25 cellular contexts compared by ENCODE assay signal in genomic region chr19:35813043-35813890, GRCh38. TPM values are rescaled to one million over a fixed set of nuclear protein-coding genes. Genes with fewer than 3 reads are reported as not detected.
DNase-seq lines count a peak whose midpoint lies in the region; ATAC-seq, FAIRE-seq and TF ChIP-seq lines count a peak whose summit lies in the region.
"Had no signal": no experiment of that assay in that cellular context is flagged by ENCODE, and none has a peak within 500 bp of the region (broad histone marks: within the 10 kb centered on the region; RNA-seq: fewer than 3 reads in every experiment).

No MANE protein-coding gene starts in this region.

- peak in 1 of 2 experiments; percentile 13; a peak in 1 of 6 replicates for ATAC-seq in A549
- ATAC-seq in K562 = no peak
- ATAC-seq in HG03571 (IDR thresholded peaks at IDR 0.05; ENCODE audit: unreplicated experiment) = no peak
- ATAC-seq: GM12878 had no signal

- 40% methylated on average over 11 of the region's 11 CpGs for WGBS in A549 (ENCODE audit: missing lambda C conversion rate)
- WGBS in K562 (ENCODE audit: insufficient coverage, low coverage, missing lambda C conversion rate) = 4% methylated on average over 11 of the region's 11 CpGs
- 41% methylated on average over 11 of the region's 11 CpGs for whole genome bisulfite sequencing in liver

- no peaks in the 10 kb centered on the region for H3F3A ChIP-seq in neural progenitor cell (ENCODE audit: low read depth)

- TF ChIP-seq POLR2A in A549 (IDR thresholded peaks at IDR 0.05; ENCODE audit: low read length) (no peak), K562 (conservative IDR thresholded peaks at IDR 0.05) (no peak)

- H3K9me3 Mint-ChIP-seq in neural progenitor cell = no peaks in the 10 kb centered on the region
- H3K9me3 Mint-ChIP-seq: CD4-positive, alpha-beta T cell; CD8-positive, alpha-beta memory T cell had no signal

- H3K27me3 Mint-ChIP-seq in neural progenitor cell (ENCODE audit: insufficient read depth, low read depth) = peaks cover 15% of the 10 kb centered on the region

- no peak for TF ChIP-seq RAD21 in A549 (conservative IDR thresholded peaks at IDR 0.05 in 1 of 2, IDR thresholded peaks at IDR 0.05 in 1 of 2)
- TF ChIP-seq RAD21 in K562 (CRISPR knock-in tag; conservative IDR thresholded peaks at IDR 0.05 in 1 of 2, IDR thresholded peaks at IDR 0.05 in 1 of 2) = no peak
- peak in 1 of 2 donors; percentile 3 for TF ChIP-seq RAD21 in liver (IDR thresholded peaks at IDR 0.05)

- H3K4me2 ChIP-seq in A549 (peak overlapping the region; percentile 54), K562 (ENCODE audit: insufficient read depth, low read length) (no peak overlapping the region), neural progenitor cell (no peak overlapping the region)

- peak overlapping the region in 1 of 2 experiments; percentile 36; a peak in 3 of 6 replicates for H3K27ac ChIP-seq in A549
- no peak overlapping the region for H3K27ac ChIP-seq in K562 (ENCODE audit: extremely low read depth, low read depth, low read length)
- H3K27ac ChIP-seq in liver (ENCODE audit: low read depth in 1 of 2, low read length in 2 of 2) = peak overlapping the region; percentile 75 to 78
- no peak overlapping the region for H3K27ac ChIP-seq in neural progenitor cell
- H3K27ac ChIP-seq: 22Rv1, GM23248 had no signal

- peaks cover 6 to 13% of the 10 kb centered on the region in 2 experiments; a peak in 3 of 5 replicates for H3K27me3 ChIP-seq in K562 (ENCODE audit: control insufficient read depth in 2 of 2, insufficient read depth in 2 of 2, low read length in 2 of 2)
- H3K27me3 ChIP-seq in liver (ENCODE audit: control insufficient read depth in 4 of 4, insufficient read depth in 4 of 4, low read length in 3 of 4) = no peaks in the 10 kb centered on the region
- no peaks in the 10 kb centered on the region for H3K27me3 ChIP-seq in neural progenitor cell
- H3K27me3 ChIP-seq: BE2C; BLaER1 treated with 17β-estradiol and CSF1 and Interleukin-3, amounts not matched to agents 10 nM and 100 nM had no signal

- H3K36me3 ChIP-seq in K562 (ENCODE audit: control insufficient read depth, insufficient read depth, low read length) = no peaks in the 10 kb centered on the region
- H3K36me3 ChIP-seq in liver (ENCODE audit: control insufficient read depth in 4 of 4, insufficient read depth in 3 of 4, low read depth in 1 of 4, low read length in 3 of 4) = peaks cover 0 to under 1% (median 0%) of the 10 kb centered on the region in 4 donors
- H3K36me3 ChIP-seq in neural progenitor cell = no peaks in the 10 kb centered on the region
- H3K36me3 ChIP-seq: BE2C; BLaER1 treated with 17β-estradiol and CSF1 and Interleukin-3, amounts not matched to agents 10 nM and 100 nM had no signal

- no TSS peak for BruUV-seq in K562 (replicated peaks; lab: Mats Ljungman, UMichigan)

- DNase-seq in A549 (ENCODE audit: low read depth in 1 of 2, low spot score in 1 of 2) (no peak), K562 (ENCODE audit: extremely low read depth in 1 of 4, low spot score in 3 of 4) (no peak), neural progenitor cell (ENCODE audit: low spot score) (no peak), foreskin melanocyte (no peak)
- DNase-seq: AML-193; BE2C; CD4-positive, alpha-beta T cell; CD8-positive, alpha-beta memory T cell; DMS 273 treated with DMSO at 0.1 percent for 48 hours; DMS79; EL; GDM1; GM23248; H7; HCEC 1CT had no signal

- H3K4me3 ChIP-seq in A549 (no peak overlapping the region), K562 (no peak overlapping the region), liver (ENCODE audit: low read depth in 1 of 3, low read length in 3 of 3) (peak overlapping the region in 2 of 3 donors; percentile 66 to 95), neural progenitor cell (no peak overlapping the region)
- H3K4me3 ChIP-seq: BLaER1 treated with 17β-estradiol and CSF1 and Interleukin-3, amounts not matched to agents 10 nM and 100 nM; GM12878; GM23248 had no signal

- no peaks in the 10 kb centered on the region for H3K9me3 ChIP-seq in A549
- no peaks in the 10 kb centered on the region for H3K9me3 ChIP-seq in K562 (replicated peaks; ENCODE audit: control insufficient read depth, insufficient read depth, low read depth, low read length)
- H3K9me3 ChIP-seq in liver (ENCODE audit: control insufficient read depth in 4 of 4, low read length in 3 of 4) = no peaks in the 10 kb centered on the region
- no peaks in the 10 kb centered on the region for H3K9me3 ChIP-seq in neural progenitor cell (ENCODE audit: low read depth)
- H3K9me3 ChIP-seq: BE2C; BLaER1 treated with 17β-estradiol and CSF1 and Interleukin-3, amounts not matched to agents 10 nM and 100 nM had no signal

- CTCF ChIA-PET in A549 (lab: Yijun Ruan, JAX) = interaction anchor here (0.6 to 1.7 kb wide), 4 partner anchors 14 to 223 kb away, joined by 3 to 5 read pairs (median 4); no protein-coding TSS in a partner anchor
- CTCF ChIA-PET in K562 (lab: Yijun Ruan, JAX; ENCODE audit: low intra/inter-chr PET ratio) = no interaction called here

- intact Hi-C loops in K562 (cut with micrococcal nuclease) = no loop called here

- H3K9ac ChIP-seq in K562 (ENCODE audit: insufficient read depth in 1 of 2, low read depth in 2 of 2, low read length in 2 of 2) = no peak overlapping the region
- no peak overlapping the region for H3K9ac ChIP-seq in liver (ENCODE audit: low read depth in 1 of 2, low read length in 2 of 2)
- no peak overlapping the region for H3K9ac ChIP-seq in neural progenitor cell
- H3K9ac ChIP-seq: BLaER1 treated with 17β-estradiol and CSF1 and Interleukin-3, amounts not matched to agents 10 nM and 100 nM; GM23248 had no signal

- FAIRE-seq in A549 (lab: Jason Lieb, UNC) (peak; percentile 46), K562 (lab: Jason Lieb, UNC) (no peak)
- FAIRE-seq: A204.1, D721Med, GM12878, GM19239, H1 had no signal

- H3K27ac Mint-ChIP-seq in neural progenitor cell = no peak overlapping the region
- H3K27ac Mint-ChIP-seq: CD4-positive, alpha-beta T cell; CD8-positive, alpha-beta memory T cell had no signal

- H3K4me1 ChIP-seq in A549 (peaks cover 15% of the 10 kb centered on the region), K562 (replicated peaks in 1 of 2; ENCODE audit: control insufficient read depth in 2 of 2, insufficient read depth in 2 of 2, low read length in 2 of 2) (peaks cover 0 to 10% of the 10 kb centered on the region in 2 experiments; a peak in 2 of 5 replicates), liver (ENCODE audit: control insufficient read depth in 4 of 4, insufficient read depth in 4 of 4, low read length in 3 of 4) (peaks cover 0 to 27% (median 18%) of the 10 kb centered on the region in 4 donors), neural progenitor cell (no peaks in the 10 kb centered on the region)
- H3K4me1 ChIP-seq: BE2C had no signal

- no peaks in the 10 kb centered on the region for H3K9me1 ChIP-seq in K562 (ENCODE audit: control insufficient read depth, insufficient read depth, low read length)

- TF ChIP-seq EP300 in A549 (IDR thresholded peaks at IDR 0.05) (no peak), K562 (IDR thresholded peaks at IDR 0.05; ENCODE audit: low read length) (no peak)

- no peak for TF ChIP-seq CTCF in A549 (IDR thresholded peaks at IDR 0.05)
- no peak for TF ChIP-seq CTCF in K562 (IDR thresholded peaks at IDR 0.05 in 2 of 3, conservative IDR thresholded peaks at IDR 0.05 in 1 of 3; ENCODE audit: insufficient read depth in 2 of 3, low read depth in 1 of 3, low read length in 3 of 3)
- no peak for TF ChIP-seq CTCF in liver (IDR thresholded peaks at IDR 0.05; ENCODE audit: low read depth, low read length, missing input control)
- TF ChIP-seq CTCF in neural progenitor cell (IDR thresholded peaks at IDR 0.05) = no peak

- no peaks in the 10 kb centered on the region; the same call in 1 of the 2 replicates for H4K20me1 ChIP-seq in K562 (replicated peaks; ENCODE audit: control insufficient read depth, insufficient read depth, low read length)
- no peaks in the 10 kb centered on the region for H4K20me1 ChIP-seq in neural progenitor cell (ENCODE audit: low read depth)
- H4K20me1 ChIP-seq: BLaER1 treated with 17β-estradiol and CSF1 and Interleukin-3, amounts not matched to agents 10 nM and 100 nM had no signal

- no peak overlapping the region for H3K4me3 Mint-ChIP-seq in neural progenitor cell
- H3K4me3 Mint-ChIP-seq: CD14-positive monocyte; CD4-positive, alpha-beta T cell; CD8-positive, alpha-beta memory T cell had no signal

- H3K79me2 ChIP-seq in K562 (ENCODE audit: control insufficient read depth, insufficient read depth, low read length) (no peaks in the 10 kb centered on the region), neural progenitor cell (ENCODE audit: low read depth) (no peaks in the 10 kb centered on the region)

- in situ Hi-C loops in K562 (cut with MboI) = no loop called here

- H2AFZ ChIP-seq in K562 (ENCODE audit: low read depth, low read length) (no peak overlapping the region), neural progenitor cell (replicated peaks) (no peak overlapping the region)
- H2AFZ ChIP-seq: GM23248 had no signal

- POLR2A ChIA-PET in A549 (lab: Yijun Ruan, JAX) = no interaction called here
- POLR2A ChIA-PET in K562 (lab: Yijun Ruan, JAX) = no interaction called here

- no peaks in the 10 kb centered on the region for H3K36me3 Mint-ChIP-seq in neural progenitor cell
- H3K36me3 Mint-ChIP-seq: CD14-positive monocyte; CD8-positive, alpha-beta memory T cell had no signal

- H3K4me1 Mint-ChIP-seq in neural progenitor cell = no peaks in the 10 kb centered on the region
- H3K4me1 Mint-ChIP-seq: CD14-positive monocyte; CD8-positive, alpha-beta memory T cell had no signal

RNA-seq across cellular contexts. Expression of gene PRODH2, which starts 0.6 kb away (rescaled TPM):
- 0.86 and 0.92 TPM in 2 replicates for polyA plus RNA-seq in A549 (2011; rRNA removed)
- 0.44 and 0.63 TPM in 2 replicates for polyA plus RNA-seq in A549 (2012; cell fraction: cytosol; rRNA removed)
- polyA plus RNA-seq in A549 (2012; cell fraction: nucleus; rRNA removed) = 3.8 and 4.4 TPM in 2 replicates
- 0.55 to 1.0 TPM (median 0.73 TPM) in 3 replicates for polyA plus RNA-seq in A549 (2017; fragmentation: RNase III; extraction: RNeasy Plus Mini Kit Qiagen cat#74134 plus additional on column Dnase treatment)
- polyA minus RNA-seq in A549 (2011; rRNA and poly(A)+ RNA removed) = 1.1 and 1.3 TPM in 2 replicates
- total RNA-seq in K562 (2011; cell fraction: chromatin; rRNA removed; ENCODE audit: low replicate concordance) = not detected in 2 replicates
- total RNA-seq in K562 (2011; cell fraction: nucleolus; rRNA removed) = not detected in 2 replicates
- total RNA-seq in K562 (2011; cell fraction: nucleoplasm; rRNA removed) = not detected in 2 replicates
- not detected in 2 replicates for total RNA-seq in K562 (2014; rRNA removed)
- total RNA-seq in K562 (2014; rRNA removed; fragmentation: Illumina TruSeq; extraction: Trizol) = not detected in 2 replicates
- total RNA-seq in K562 (2015; rRNA removed; fragmentation: Illumina TruSeq; extraction: Trizol) = not detected in 2 replicates
- not detected in 2 replicates for total RNA-seq in K562 (2021)
- not detected in 2 replicates for polyA plus RNA-seq in K562 (2011; rRNA removed)
- not detected in 2 replicates for polyA plus RNA-seq in K562 (2011; cell fraction: cytosol; rRNA removed)
- polyA plus RNA-seq in K562 (2011; cell fraction: nucleus; rRNA removed) = not detected in 2 replicates
- polyA plus RNA-seq in K562 (2012) = 0.04 TPM in 1 of 2 replicates, not detected in the other
- not detected in 2 replicates for polyA plus RNA-seq in K562 (2014; fragmentation: Illumina TruSeq; extraction: Trizol)
- polyA plus RNA-seq in K562 (2014; fragmentation: Nextera tagmentation; extraction: Ambion mirVana) = not detected
- not detected in 2 replicates for polyA plus RNA-seq in K562 (2014; rRNA removed)
- polyA minus RNA-seq in K562 (2011; rRNA and poly(A)+ RNA removed) = not detected in 2 replicates
- polyA minus RNA-seq in K562 (2011; cell fraction: cytosol; rRNA and poly(A)+ RNA removed) = not detected in 2 replicates
- not detected in 2 replicates for polyA minus RNA-seq in K562 (2011; cell fraction: nucleus; rRNA and poly(A)+ RNA removed)
- 100 to 1,000 TPM in 1 of 2 donors, 10 to 100 TPM in 1; 56.4 to 116 TPM for total RNA-seq in liver
- polyA plus RNA-seq in liver = 100 to 1,000 TPM; 112 to 156 TPM
- total RNA-seq in neural progenitor cell (ENCODE audit: low replicate concordance) = not detected in 2 replicates
- total RNA-seq: CD4-positive, alpha-beta T cell; CD8-positive, alpha-beta memory T cell; GM12878; GM23248; H1; H7 had no signal
- polyA plus RNA-seq: CD14-positive monocyte; CD8-positive, alpha-beta memory T cell; GM23248; H1 had no signal

RNA-seq across cellular contexts. Expression of gene ARHGAP33, which starts 37.9 kb away (rescaled TPM):
- 0.84 and 2.1 TPM in 2 replicates for polyA plus RNA-seq in A549 (2011; rRNA removed)
- 7.8 and 9.6 TPM in 2 replicates for polyA plus RNA-seq in A549 (2012; cell fraction: cytosol; rRNA removed)
- polyA plus RNA-seq in A549 (2012; cell fraction: nucleus; rRNA removed) = 56.4 and 102 TPM in 2 replicates
- 4.6 to 7.7 TPM (median 6.1 TPM) in 3 replicates for polyA plus RNA-seq in A549 (2017; fragmentation: RNase III; extraction: RNeasy Plus Mini Kit Qiagen cat#74134 plus additional on column Dnase treatment)
- 2.4 and 2.6 TPM in 2 replicates for polyA minus RNA-seq in A549 (2011; rRNA and poly(A)+ RNA removed)
- total RNA-seq in K562 (2011; cell fraction: chromatin; rRNA removed; ENCODE audit: low replicate concordance) = 35.5 and 126 TPM in 2 replicates
- total RNA-seq in K562 (2011; cell fraction: nucleolus; rRNA removed) = 56.0 and 101 TPM in 2 replicates
- 38.6 and 40.3 TPM in 2 replicates for total RNA-seq in K562 (2011; cell fraction: nucleoplasm; rRNA removed)
- 1.2 and 3.3 TPM in 2 replicates for total RNA-seq in K562 (2014; rRNA removed)
- total RNA-seq in K562 (2014; rRNA removed; fragmentation: Illumina TruSeq; extraction: Trizol) = 0.41 and 1.0 TPM in 2 replicates
- total RNA-seq in K562 (2015; rRNA removed; fragmentation: Illumina TruSeq; extraction: Trizol) = 1.2 and 1.6 TPM in 2 replicates
- 13.0 and 26.6 TPM in 2 replicates for total RNA-seq in K562 (2021)
- 1.9 and 10.4 TPM in 2 replicates for polyA plus RNA-seq in K562 (2011; rRNA removed)
- polyA plus RNA-seq in K562 (2011; cell fraction: cytosol; rRNA removed) = 3.1 and 4.1 TPM in 2 replicates
- 68.3 and 69.9 TPM in 2 replicates for polyA plus RNA-seq in K562 (2011; cell fraction: nucleus; rRNA removed)
- 39.5 and 41.4 TPM in 2 replicates for polyA plus RNA-seq in K562 (2012)
- 4.9 and 10.3 TPM in 2 replicates for polyA plus RNA-seq in K562 (2014; fragmentation: Illumina TruSeq; extraction: Trizol)
- polyA plus RNA-seq in K562 (2014; fragmentation: Nextera tagmentation; extraction: Ambion mirVana) = under 1 TPM in 1 of 2 experiments, not detected in 1; 0.06 TPM
- polyA plus RNA-seq in K562 (2014; rRNA removed) = 11.1 and 14.9 TPM in 2 replicates
- polyA minus RNA-seq in K562 (2011; rRNA and poly(A)+ RNA removed) = 3.1 and 5.0 TPM in 2 replicates
- polyA minus RNA-seq in K562 (2011; cell fraction: cytosol; rRNA and poly(A)+ RNA removed) = 2.6 and 4.1 TPM in 2 replicates
- 21.0 and 24.0 TPM in 2 replicates for polyA minus RNA-seq in K562 (2011; cell fraction: nucleus; rRNA and poly(A)+ RNA removed)
- 10 to 100 TPM in 1 of 2 donors, 1 to 10 TPM in 1; 2.0 to 10.1 TPM for total RNA-seq in liver
- polyA plus RNA-seq in liver = 1 to 10 TPM in 1 of 2 donors, under 1 TPM in 1; 0.85 to 1.6 TPM
- 6.5 and 15.1 TPM in 2 replicates for total RNA-seq in neural progenitor cell (ENCODE audit: low replicate concordance)
- polyA plus RNA-seq: CD14-positive monocyte had no signal

RNA-seq across cellular contexts. Expression of gene NPHS1, which starts 39.0 kb away (rescaled TPM):
- 0.27 and 0.30 TPM in 2 replicates for polyA plus RNA-seq in A549 (2011; rRNA removed)
- polyA plus RNA-seq in A549 (2012; cell fraction: cytosol; rRNA removed) = 0.04 and 0.10 TPM in 2 replicates
- polyA plus RNA-seq in A549 (2012; cell fraction: nucleus; rRNA removed) = 0.22 and 0.26 TPM in 2 replicates
- polyA plus RNA-seq in A549 (2017; fragmentation: RNase III; extraction: RNeasy Plus Mini Kit Qiagen cat#74134 plus additional on column Dnase treatment) = 0.16 to 0.27 TPM (median 0.21 TPM) in 3 replicates
- polyA minus RNA-seq in A549 (2011; rRNA and poly(A)+ RNA removed) = 0.05 and 0.37 TPM in 2 replicates
- 0.32 TPM in 1 of 2 replicates, not detected in the other for total RNA-seq in K562 (2011; cell fraction: chromatin; rRNA removed; ENCODE audit: low replicate concordance)
- total RNA-seq in K562 (2011; cell fraction: nucleolus; rRNA removed) = 0.17 and 0.39 TPM in 2 replicates
- total RNA-seq in K562 (2011; cell fraction: nucleoplasm; rRNA removed) = not detected in 2 replicates
- 0.23 TPM in 1 of 2 replicates, not detected in the other for total RNA-seq in K562 (2014; rRNA removed)
- total RNA-seq in K562 (2014; rRNA removed; fragmentation: Illumina TruSeq; extraction: Trizol) = not detected in 2 replicates
- not detected in 2 replicates for total RNA-seq in K562 (2015; rRNA removed; fragmentation: Illumina TruSeq; extraction: Trizol)
- total RNA-seq in K562 (2021) = 0.04 TPM in 1 of 2 replicates, not detected in the other
- polyA plus RNA-seq in K562 (2011; rRNA removed) = 0.01 and 0.12 TPM in 2 replicates
- polyA plus RNA-seq in K562 (2011; cell fraction: cytosol; rRNA removed) = 0.04 TPM in 1 of 2 replicates, not detected in the other
- polyA plus RNA-seq in K562 (2011; cell fraction: nucleus; rRNA removed) = 0.10 and 0.21 TPM in 2 replicates
- polyA plus RNA-seq in K562 (2012) = 0.12 and 3.3 TPM in 2 replicates
- polyA plus RNA-seq in K562 (2014; fragmentation: Illumina TruSeq; extraction: Trizol) = not detected in 2 replicates
- polyA plus RNA-seq in K562 (2014; fragmentation: Nextera tagmentation; extraction: Ambion mirVana) = not detected
- 0.03 and 0.28 TPM in 2 replicates for polyA plus RNA-seq in K562 (2014; rRNA removed)
- polyA minus RNA-seq in K562 (2011; rRNA and poly(A)+ RNA removed) = not detected in 2 replicates
- polyA minus RNA-seq in K562 (2011; cell fraction: cytosol; rRNA and poly(A)+ RNA removed) = not detected in 2 replicates
- polyA minus RNA-seq in K562 (2011; cell fraction: nucleus; rRNA and poly(A)+ RNA removed) = not detected in 2 replicates
- total RNA-seq in liver = under 1 TPM in 1 of 2 donors, not detected in 1; under 0.01 TPM
- polyA plus RNA-seq in liver = not detected
- 0.40 and 0.62 TPM in 2 replicates for total RNA-seq in neural progenitor cell (ENCODE audit: low replicate concordance)
- total RNA-seq: CD4-positive, alpha-beta T cell; CD8-positive, alpha-beta memory T cell; GM12878; GM23248; H7 had no signal
- polyA plus RNA-seq: CD14-positive monocyte; CD8-positive, alpha-beta memory T cell; GM12878; GM23248 had no signal

RNA-seq across cellular contexts. Expression of gene KIRREL2, which starts 43.4 kb away (rescaled TPM):
- polyA plus RNA-seq in A549 (2011; rRNA removed) (0.26 and 0.34 TPM in 2 replicates), A549 (2017; fragmentation: RNase III; extraction: RNeasy Plus Mini Kit Qiagen cat#74134 plus additional on column Dnase treatment) (0.21 to 0.75 TPM (median 0.54 TPM) in 3 replicates), K562 (2011; rRNA removed) (0.08 and 0.10 TPM in 2 replicates), K562 (2014; fragmentation: Illumina TruSeq; extraction: Trizol) (0.04 TPM in 1 of 2 replicates, not detected in the other), K562 (2014; fragmentation: Nextera tagmentation; extraction: Ambion mirVana) (under 1 TPM in 1 of 2 experiments, not detected in 1; 0.01 TPM), K562 (2014; rRNA removed) (0.11 and 0.12 TPM in 2 replicates), liver (not detected)
- 0.20 and 0.30 TPM in 2 replicates for polyA plus RNA-seq in A549 (2012; cell fraction: cytosol; rRNA removed)
- polyA plus RNA-seq in A549 (2012; cell fraction: nucleus; rRNA removed) = 0.76 and 0.80 TPM in 2 replicates
- 0.12 and 0.34 TPM in 2 replicates for polyA minus RNA-seq in A549 (2011; rRNA and poly(A)+ RNA removed)
- 0.42 TPM in 1 of 2 replicates, not detected in the other for total RNA-seq in K562 (2011; cell fraction: chromatin; rRNA removed; ENCODE audit: low replicate concordance)
- 0.26 and 0.50 TPM in 2 replicates for total RNA-seq in K562 (2011; cell fraction: nucleolus; rRNA removed)
- 0.15 and 0.23 TPM in 2 replicates for total RNA-seq in K562 (2011; cell fraction: nucleoplasm; rRNA removed)
- total RNA-seq in K562 (2014; rRNA removed) (not detected in 2 replicates), K562 (2014; rRNA removed; fragmentation: Illumina TruSeq; extraction: Trizol) (not detected in 2 replicates), K562 (2015; rRNA removed; fragmentation: Illumina TruSeq; extraction: Trizol) (0.04 and 0.07 TPM in 2 replicates), K562 (2021) (0.09 and 0.16 TPM in 2 replicates), liver (not detected), neural progenitor cell (ENCODE audit: low replicate concordance) (2.4 and 5.5 TPM in 2 replicates)
- polyA plus RNA-seq in K562 (2011; cell fraction: cytosol; rRNA removed) = 0.07 and 0.13 TPM in 2 replicates
- polyA plus RNA-seq in K562 (2011; cell fraction: nucleus; rRNA removed) = 0.22 and 0.41 TPM in 2 replicates
- polyA plus RNA-seq in K562 (2012) = 0.05 and 0.11 TPM in 2 replicates
- 0.07 TPM in 1 of 2 replicates, not detected in the other for polyA minus RNA-seq in K562 (2011; rRNA and poly(A)+ RNA removed)
- not detected in 2 replicates for polyA minus RNA-seq in K562 (2011; cell fraction: cytosol; rRNA and poly(A)+ RNA removed)
- 0.13 TPM in 1 of 2 replicates, not detected in the other for polyA minus RNA-seq in K562 (2011; cell fraction: nucleus; rRNA and poly(A)+ RNA removed)
- total RNA-seq: GM12878, GM23248 had no signal
- polyA plus RNA-seq: CD14-positive monocyte; CD8-positive, alpha-beta memory T cell; GM23248 had no signal

RNA-seq across cellular contexts. Expression of gene APLP1, which starts 55.1 kb away (rescaled TPM):
- polyA plus RNA-seq in A549 (2011; rRNA removed) (55.3 and 60.4 TPM in 2 replicates), A549 (2017; fragmentation: RNase III; extraction: RNeasy Plus Mini Kit Qiagen cat#74134 plus additional on column Dnase treatment) (52.1 to 54.8 TPM (median 54.7 TPM) in 3 replicates), K562 (2011; rRNA removed) (4.7 and 8.9 TPM in 2 replicates), K562 (2014; fragmentation: Illumina TruSeq; extraction: Trizol) (6.6 and 7.8 TPM in 2 replicates), K562 (2014; fragmentation: Nextera tagmentation; extraction: Ambion mirVana) (under 1 TPM; 0.69 to 0.87 TPM), K562 (2014; rRNA removed) (6.0 and 8.2 TPM in 2 replicates), liver (under 1 TPM; 0.16 to 0.51 TPM)
- polyA plus RNA-seq in A549 (2012; cell fraction: cytosol; rRNA removed) = 63.3 and 100 TPM in 2 replicates
- 124 and 186 TPM in 2 replicates for polyA plus RNA-seq in A549 (2012; cell fraction: nucleus; rRNA removed)
- 21.6 and 32.7 TPM in 2 replicates for polyA minus RNA-seq in A549 (2011; rRNA and poly(A)+ RNA removed)
- total RNA-seq in K562 (2011; cell fraction: chromatin; rRNA removed; ENCODE audit: low replicate concordance) = 3.3 and 19.3 TPM in 2 replicates
- total RNA-seq in K562 (2011; cell fraction: nucleolus; rRNA removed) = 8.6 and 11.2 TPM in 2 replicates
- total RNA-seq in K562 (2011; cell fraction: nucleoplasm; rRNA removed) = 7.1 and 7.3 TPM in 2 replicates
- total RNA-seq in K562 (2014; rRNA removed) (5.8 and 9.0 TPM in 2 replicates), K562 (2014; rRNA removed; fragmentation: Illumina TruSeq; extraction: Trizol) (2.3 and 3.0 TPM in 2 replicates), K562 (2015; rRNA removed; fragmentation: Illumina TruSeq; extraction: Trizol) (1.4 and 3.3 TPM in 2 replicates), K562 (2021) (6.9 and 9.9 TPM in 2 replicates), liver (under 1 TPM in 1 of 2 donors, not detected in 1; 0.08 TPM), neural progenitor cell (ENCODE audit: low replicate concordance) (89.5 and 191 TPM in 2 replicates)
- 6.1 and 8.3 TPM in 2 replicates for polyA plus RNA-seq in K562 (2011; cell fraction: cytosol; rRNA removed)
- 16.1 and 16.8 TPM in 2 replicates for polyA plus RNA-seq in K562 (2011; cell fraction: nucleus; rRNA removed)
- 8.7 and 13.6 TPM in 2 replicates for polyA plus RNA-seq in K562 (2012)
- polyA minus RNA-seq in K562 (2011; rRNA and poly(A)+ RNA removed) = 1.1 and 1.4 TPM in 2 replicates
- polyA minus RNA-seq in K562 (2011; cell fraction: cytosol; rRNA and poly(A)+ RNA removed) = 2.1 and 4.9 TPM in 2 replicates
- 4.7 and 6.4 TPM in 2 replicates for polyA minus RNA-seq in K562 (2011; cell fraction: nucleus; rRNA and poly(A)+ RNA removed)
- total RNA-seq: CD4-positive, alpha-beta T cell had no signal
- polyA plus RNA-seq: CD14-positive monocyte; CD8-positive, alpha-beta memory T cell had no signal

Comparison
In these comparisons a context has a peak if more than half of its experiments do, and no peak if none do; other contexts are left out.
1. H3K27ac ChIP-seq: peak in liver (2 of 2); none in K562 (single experiment) and neural progenitor cell (single experiment).
2. H3K4me3 ChIP-seq: peak in liver (2 of 3); none in A549 (single experiment), K562 (single experiment) and neural progenitor cell (single experiment).
3. RNA of gene PRODH2, which starts 0.6 kb away (total RNA-seq): 56.4 to 116 TPM in liver; not detected in K562 and not detected in neural progenitor cell; every median in the first group is over 10 times any median in the second.